ENCODE assay signal across 8 cellular contexts in the genomic region with DNA sequence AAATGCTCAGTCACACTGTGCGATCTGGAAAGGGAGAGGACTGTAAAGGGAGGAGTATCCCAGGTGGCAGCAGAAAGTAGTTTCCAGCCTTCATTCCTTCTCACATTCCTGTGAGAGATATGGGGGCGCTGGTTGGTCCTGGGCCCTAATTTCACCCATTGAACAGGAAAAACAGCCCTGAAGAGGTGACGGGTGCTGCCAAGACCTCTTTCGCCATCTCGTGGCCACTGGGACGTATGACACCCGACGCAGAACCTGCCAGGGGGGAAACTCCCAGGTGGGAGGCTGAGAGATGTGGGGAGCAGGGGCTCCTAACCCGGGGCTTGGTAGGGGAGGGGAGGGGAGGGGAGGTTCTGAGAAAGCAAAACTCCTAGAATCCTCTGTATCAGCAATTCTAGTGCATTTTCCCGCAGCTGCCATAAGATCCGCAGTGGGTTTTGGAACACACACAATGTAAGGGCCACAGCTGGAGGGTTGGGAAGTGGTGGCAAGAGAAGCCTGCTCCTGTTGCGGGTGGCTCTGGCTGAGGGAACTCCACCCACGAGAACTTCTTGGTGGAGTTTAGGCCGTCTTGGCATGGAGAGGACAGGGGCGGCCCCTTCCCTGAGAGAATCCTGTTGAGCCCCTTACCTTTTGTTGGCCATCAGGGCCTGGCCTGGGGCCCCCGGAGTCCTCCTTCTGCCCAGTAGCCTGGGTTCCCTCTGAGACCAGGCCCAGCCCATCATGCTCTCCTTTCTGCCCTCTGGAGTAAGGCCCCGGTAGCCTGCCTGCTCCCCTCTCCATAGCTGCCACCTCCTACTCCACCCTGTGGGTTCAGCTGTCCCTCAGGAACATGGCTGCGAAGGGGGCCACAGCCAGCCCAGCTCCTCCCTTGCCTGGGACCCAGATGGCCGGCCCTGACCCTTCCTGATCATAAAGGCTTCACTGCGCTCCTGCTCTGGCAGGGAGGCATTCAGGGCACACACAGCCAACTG.
DNase-seq lines count a peak whose midpoint lies in the region; ATAC-seq and TF ChIP-seq lines count a peak whose summit lies in the region.

No MANE protein-coding gene starts in this region.

- H3K27ac Mint-ChIP-seq in GM23338 (no peak overlapping the region), endothelial cell (ENCODE audit: unreplicated experiment) (no peak overlapping the region)
- no peak overlapping the region for H3K27ac Mint-ChIP-seq in activated CD4-positive, alpha-beta T cell treated with anti-CD3 and anti-CD28 coated beads, Interleukin-2, amount 10 ng/mL, durations not matched to agents 7 days and 5 days

- H3K36me3 Mint-ChIP-seq in GM23338 (ENCODE audit: low read depth) = no peaks in the 10 kb centered on the region
- no peaks in the 10 kb centered on the region for H3K36me3 Mint-ChIP-seq in activated CD4-positive, alpha-beta T cell treated with anti-CD3 and anti-CD28 coated beads, Interleukin-2, amount 10 ng/mL, durations not matched to agents 7 days and 5 days (ENCODE audit: low read depth)
- H3K36me3 Mint-ChIP-seq in endothelial cell (ENCODE audit: low read depth, unreplicated experiment) = no peaks in the 10 kb centered on the region

- peak; percentile 62 to 83 for TF ChIP-seq CTCF in GM23338 (conservative IDR thresholded peaks at IDR 0.05; ENCODE audit: low read depth in 2 of 2)
- peak; percentile 39 for TF ChIP-seq CTCF in endothelial cell (IDR thresholded peaks at IDR 0.05; ENCODE audit: unreplicated experiment)

- no peak overlapping the region for H3K18ac ChIP-seq in neuronal stem cell (ENCODE audit: low read length)

- H3K79me1 ChIP-seq in neuronal stem cell (ENCODE audit: low read depth, low read length) = no peaks in the 10 kb centered on the region

- H4K8ac ChIP-seq in neuronal stem cell (ENCODE audit: low read depth, low read length) = no peak overlapping the region

- no peaks in the 10 kb centered on the region for H4K20me1 ChIP-seq in GM23338 (replicated peaks; ENCODE audit: insufficient read depth)

- H3K9ac ChIP-seq in neuronal stem cell (ENCODE audit: low read depth, low read length, poor library complexity) = no peak overlapping the region

- H3K14ac ChIP-seq in neuronal stem cell (ENCODE audit: low read length) = no peak overlapping the region

- H4K91ac ChIP-seq in neuronal stem cell (ENCODE audit: low read depth, low read length, poor library complexity) = no peak overlapping the region

- no peak overlapping the region for H3K4ac ChIP-seq in neuronal stem cell (ENCODE audit: low read length)

- H2AFZ ChIP-seq in GM23338 (0 out of 2 replicates have a peak overlapping the region, but pooled peaks have one; percentile 56), neuronal stem cell (ENCODE audit: low read length) (peak overlapping the region; percentile 12)

- H3K4me1 Mint-ChIP-seq in GM23338 = no peaks in the 10 kb centered on the region
- no peaks in the 10 kb centered on the region for H3K4me1 Mint-ChIP-seq in activated CD4-positive, alpha-beta T cell treated with anti-CD3 and anti-CD28 coated beads, Interleukin-2, amount 10 ng/mL, durations not matched to agents 7 days and 5 days
- H3K4me1 Mint-ChIP-seq in endothelial cell (ENCODE audit: unreplicated experiment) = no peaks in the 10 kb centered on the region

- H3K4me1 ChIP-seq in GM23338 (ENCODE audit: insufficient read depth) (no peaks in the 10 kb centered on the region), neuronal stem cell (ENCODE audit: control insufficient read depth in 2 of 2, insufficient read depth in 1 of 2, low read depth in 1 of 2, low read length in 2 of 2) (no peaks in the 10 kb centered on the region)

- DNase-seq in SKM-1 treated with dmso at 0.1 percent for 144 hours (lab: John Stamatoyannopoulos, UW; ENCODE audit: unreplicated experiment) (peak; percentile 1), SKM-1 (lab: John Stamatoyannopoulos, UW; ENCODE audit: unreplicated experiment) (no peak), GM23338 (ENCODE audit: low spot score) (peak; percentile 75), NAMALWA (ENCODE audit: low spot score) (peak; percentile 47), endothelial cell (ENCODE audit: low spot score) (peak; percentile 51), neuronal stem cell (ENCODE audit: low spot score) (peak; percentile 18), NCI-H2081 treated with DMSO at 0.1 percent for 48 hours (lab: John Stamatoyannopoulos, UW) (no peak)
- DNase-seq in activated CD4-positive, alpha-beta T cell treated with anti-CD3 and anti-CD28 coated beads, Interleukin-2, amount 10 ng/mL, durations not matched to agents 7 days and 5 days = peak; percentile 45

- no peak overlapping the region for H2AK5ac ChIP-seq in neuronal stem cell (ENCODE audit: low read depth, low read length)

- H2BK15ac ChIP-seq in neuronal stem cell (ENCODE audit: low read length) = no peak overlapping the region

- CTCF ChIA-PET in activated CD4-positive, alpha-beta T cell treated with anti-CD3 and anti-CD28 coated beads, Interleukin-2, amount 10 ng/mL, durations not matched to agents 7 days and 5 days (lab: Charles Lee) = interaction anchor here (0.6 kb wide), 1 partner anchor 1285 kb away, joined by 3 read pairs; no protein-coding TSS in a partner anchor

- ATAC-seq in GM23338 = peak; percentile 86

- no peaks in the 10 kb centered on the region for H3F3A ChIP-seq in GM23338 (replicated peaks; ENCODE audit: low read depth)

- no peak overlapping the region for H3K4me3 Mint-ChIP-seq in GM23338
- no peak overlapping the region for H3K4me3 Mint-ChIP-seq in activated CD4-positive, alpha-beta T cell treated with anti-CD3 and anti-CD28 coated beads, Interleukin-2, amount 10 ng/mL, durations not matched to agents 7 days and 5 days
- no peak overlapping the region for H3K4me3 Mint-ChIP-seq in endothelial cell (ENCODE audit: unreplicated experiment)

- H3K9me2 ChIP-seq in GM23338 (ENCODE audit: insufficient read depth) = no peaks in the 10 kb centered on the region

- H3K79me2 ChIP-seq in GM23338 (replicated peaks; ENCODE audit: insufficient read depth) = no peaks in the 10 kb centered on the region

- no peaks in the 10 kb centered on the region for H3K9me3 Mint-ChIP-seq in GM23338
- no peaks in the 10 kb centered on the region for H3K9me3 Mint-ChIP-seq in activated CD4-positive, alpha-beta T cell treated with anti-CD3 and anti-CD28 coated beads, Interleukin-2, amount 10 ng/mL, durations not matched to agents 7 days and 5 days
- no peaks in the 10 kb centered on the region for H3K9me3 Mint-ChIP-seq in endothelial cell (ENCODE audit: unreplicated experiment)

- H3K27me3 Mint-ChIP-seq in GM23338 (ENCODE audit: insufficient read depth, low read depth, poor library complexity) (peaks cover 3% of the 10 kb centered on the region), endothelial cell (ENCODE audit: unreplicated experiment) (no peaks in the 10 kb centered on the region)
- no peaks in the 10 kb centered on the region for H3K27me3 Mint-ChIP-seq in activated CD4-positive, alpha-beta T cell treated with anti-CD3 and anti-CD28 coated beads, Interleukin-2, amount 10 ng/mL, durations not matched to agents 7 days and 5 days

- H3K27me3 ChIP-seq in GM23338 (ENCODE audit: insufficient read depth) = no peaks in the 10 kb centered on the region
- peaks cover 0 to 10% (median 0%) of the 10 kb centered on the region in 3 experiments for H3K27me3 ChIP-seq in neuronal stem cell (ENCODE audit: control insufficient read depth in 3 of 3, insufficient read depth in 3 of 3, low read depth in 1 of 3, low read length in 3 of 3)

- no peak overlapping the region for H3K23ac ChIP-seq in neuronal stem cell (ENCODE audit: low read depth, low read length, poor library complexity)

- no peak overlapping the region for H3K4me3 ChIP-seq in GM23338
- H3K4me3 ChIP-seq in neuronal stem cell (ENCODE audit: low read length in 2 of 2) = no peak overlapping the region

- WGBS in neuronal stem cell (ENCODE audit: extremely low coverage in 2 of 2, insufficient read length in 2 of 2, insufficient replicate concordance in 1 of 2), 2 donors = no CpG with 5 or more reads among the region's 20 CpGs

- H3K36me3 ChIP-seq in GM23338 (ENCODE audit: insufficient read depth) (no peaks in the 10 kb centered on the region), neuronal stem cell (replicated peaks in 1 of 2; ENCODE audit: control insufficient read depth in 2 of 2, insufficient read depth in 2 of 2, low read length in 2 of 2) (no peaks in the 10 kb centered on the region)

- H3K9me3 ChIP-seq in neuronal stem cell (replicated peaks in 1 of 2; ENCODE audit: control insufficient read depth in 2 of 2, insufficient read depth in 1 of 2, low read depth in 1 of 2, low read length in 2 of 2) = no peaks in the 10 kb centered on the region

- no peak overlapping the region for H2BK120ac ChIP-seq in neuronal stem cell (ENCODE audit: low read depth, low read length)

- H3K4me2 ChIP-seq in GM23338 (no peak overlapping the region), neuronal stem cell (ENCODE audit: insufficient read depth, low read length, poor library complexity, severe bottlenecking) (no peak overlapping the region)

- no peak overlapping the region for H2BK5ac ChIP-seq in neuronal stem cell (ENCODE audit: low read length)

- H2BK12ac ChIP-seq in neuronal stem cell (ENCODE audit: low read length) = no peak overlapping the region

- POLR2A ChIA-PET in activated CD4-positive, alpha-beta T cell treated with anti-CD3 and anti-CD28 coated beads, Interleukin-2, amount 10 ng/mL, durations not matched to agents 7 days and 5 days (lab: Charles Lee) = no interaction called here

- no peak overlapping the region for H3K27ac ChIP-seq in GM23338 (ENCODE audit: low read depth)
- H3K27ac ChIP-seq in neuronal stem cell (replicated peaks; ENCODE audit: low read length) = no peak overlapping the region

TF ChIP-seq in GM23338, 12 proteins besides CTCF, POLR2A, EP300 and RAD21 (continues in another document):
- TF ChIP-seq ZNF114 (CRISPR knock-in tag; IDR thresholded peaks at IDR 0.05) (no peak), POLR2AphosphoS5 (IDR thresholded peaks at IDR 0.05; ENCODE audit: low read depth) (no peak), STAT1 (IDR thresholded peaks at IDR 0.05; ENCODE audit: unreplicated experiment) (no peak)

Comparison
In these comparisons a context has a peak if more than half of its experiments do, and no peak if none do; other contexts are left out.
1. DNase-seq: peak in SKM-1 treated with dmso at 0.1 percent for 144 hours (single experiment), GM23338 (single experiment), NAMALWA (single experiment), activated CD4-positive, alpha-beta T cell treated with anti-CD3 and anti-CD28 coated beads, Interleukin-2, amount 10 ng/mL, durations not matched to agents 7 days and 5 days (single experiment), endothelial cell (single experiment) and neuronal stem cell (single experiment); none in SKM-1 (single experiment) and NCI-H2081 treated with DMSO at 0.1 percent for 48 hours (single experiment).